ENCODE assay signal across 7 cellular contexts in the genomic region with DNA sequence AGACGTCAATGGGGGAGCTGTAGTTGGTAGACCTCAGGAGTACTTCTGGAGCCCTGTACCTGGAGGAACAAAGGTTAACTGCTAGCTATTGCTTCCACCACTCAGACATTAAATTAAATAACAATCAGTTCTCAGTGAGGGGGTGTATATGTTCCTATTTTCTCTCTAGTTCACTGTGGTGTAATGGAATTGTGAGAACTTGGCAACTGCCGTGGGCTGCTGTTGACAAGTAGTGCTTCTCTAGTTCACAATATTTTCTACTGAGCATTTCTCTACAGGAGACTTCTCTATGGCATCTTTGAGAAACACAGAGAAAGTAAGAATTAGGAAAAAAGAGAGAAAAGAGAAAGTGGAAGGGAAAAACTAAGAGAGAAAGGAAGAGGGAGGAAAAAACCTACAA. TPM values are rescaled to one million over a fixed set of nuclear protein-coding genes. Genes with fewer than 3 reads are reported as not detected.
"Had no signal": no experiment of that assay in that cellular context is flagged by ENCODE, and none has a peak within 500 bp of the region (broad histone marks: within the 10 kb centered on the region; RNA-seq: fewer than 3 reads in every experiment).

No MANE protein-coding gene starts in this region.

- H3K27me3 Mint-ChIP-seq: IgD-negative memory B cell had no signal

- H3K9me3 Mint-ChIP-seq: IgD-negative memory B cell had no signal

- H3K27ac Mint-ChIP-seq: IgD-negative memory B cell had no signal

- H3K4me3 Mint-ChIP-seq: IgD-negative memory B cell had no signal

- H3K27ac ChIP-seq: HL-60 had no signal

- DNase-seq: IMR-90, KBM-7, KG1 had no signal

- H3K4me3 ChIP-seq: K562 had no signal

RNA-seq across cellular contexts. Expression of a gene that starts 23.4 kb away (rescaled TPM):
- total RNA-seq: HT1080 had no signal
